ENCODE assay signal across 35 cellular contexts in genomic region chr2:50039445-50039844, GRCh38.
"Had no signal": no experiment of that assay in that cellular context is flagged by ENCODE, and none has a peak within 500 bp of the region (broad histone marks: within the 10 kb centered on the region; RNA-seq: fewer than 3 reads in every experiment).

No MANE protein-coding gene starts in this region.

- H3K27me3 ChIP-seq: MG63 had no signal

- H3K27ac ChIP-seq: KMS-11 had no signal

- H3K36me3 ChIP-seq: MG63 had no signal

- H3K4me3 ChIP-seq: MG63 had no signal

- H3K4me2 ChIP-seq: KMS-11 had no signal

- H3K9ac ChIP-seq: KMS-11 had no signal

- H3K9me3 ChIP-seq: MG63 had no signal

- DNase-seq: Karpas-422, Kasumi-1, KBM-7, KG1, MG63, MM.1S, MV-4-11, NCI-H1048, NCI-H1092, NCI-H1092 treated with DMSO at 0.1 percent for 48 hours, NCI-H1105, NCI-H1105 treated with DMSO at 0.1 percent for 48 hours, NCI-H1417, NCI-H1417 treated with DMSO at 0.1 percent for 48 hours, NCI-H1436, NCI-H1436 treated with DMSO at 0.1 percent for 48 hours, NCI-H146, NCI-H1694, NCI-H1694 treated with DMSO at 0.1 percent for 48 hours, NCI-H187, NCI-H187 treated with DMSO at 0.1 percent for 48 hours, NCI-H1930, NCI-H2029, NCI-H2029 treated with DMSO at 0.1 percent for 48 hours, NCI-H2081, NCI-H2081 treated with DMSO at 0.1 percent for 48 hours, NCI-H2107, NCI-H2171, NCI-H2171 treated with DMSO at 0.1 percent for 48 hours, NCI-H2227 treated with DMSO at 0.1 percent for 48 hours, NCI-H226, NCI-H345, NCI-H446, NCI-H446 treated with DMSO at 0.1 percent for 48 hours had no signal
